Comparison of ENCODE assay signal across 24 cellular contexts in the genomic region with DNA sequence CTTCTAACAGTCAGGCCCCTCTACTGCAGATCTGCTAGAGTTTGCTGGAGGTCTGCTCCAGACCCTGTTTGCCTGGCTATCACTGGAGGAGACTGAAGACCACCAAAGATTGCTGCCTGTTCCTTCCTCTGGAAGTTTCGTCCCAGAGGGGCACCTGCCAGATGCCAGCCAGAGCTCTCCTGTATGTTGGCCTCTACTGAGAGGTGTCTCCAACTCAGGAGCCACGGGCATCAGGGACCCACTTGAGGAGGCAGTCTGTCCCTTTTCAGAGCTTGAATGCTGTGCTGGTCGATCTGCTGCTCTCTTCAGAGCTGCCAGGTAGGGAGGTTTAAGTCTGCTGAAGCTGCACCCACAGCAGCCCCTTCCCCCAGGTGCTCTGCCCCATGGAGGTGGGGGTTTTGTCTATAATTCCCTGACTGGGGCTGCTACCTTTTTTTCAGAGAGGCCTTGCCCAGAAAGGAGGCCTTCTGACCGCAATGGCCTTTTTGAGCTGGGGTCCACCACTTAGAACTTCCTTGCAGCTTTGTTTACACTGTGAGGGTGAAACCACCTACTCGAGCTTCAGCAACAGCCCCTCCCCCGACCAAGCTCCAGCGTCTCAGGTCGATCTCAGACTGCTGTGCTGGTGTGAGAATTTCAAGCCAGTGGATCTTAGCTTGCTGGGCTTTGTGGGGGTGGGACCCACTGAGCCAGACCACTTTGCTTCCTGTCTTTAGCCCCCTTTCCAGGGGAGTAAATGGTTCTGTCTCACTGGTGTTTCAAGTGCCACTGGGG.
"Had no signal": no experiment of that assay in that cellular context is flagged by ENCODE, and none has a peak within 500 bp of the region (broad histone marks: within the 10 kb centered on the region; RNA-seq: fewer than 3 reads in every experiment).

No MANE protein-coding gene starts in this region.

- H3K36me3 Mint-ChIP-seq: naive B cell; stimulated activated naive B cell treated with anti-CD40 and anti-IgM and Interleukin-4, amounts not matched to agents 10 μg/mL and 1 μg/mL and 100 μg/mL, for 72 hours had no signal

- H3K9me3 Mint-ChIP-seq: stimulated activated naive B cell treated with anti-CD40 and anti-IgM and Interleukin-4, amounts not matched to agents 10 μg/mL and 1 μg/mL and 100 μg/mL, for 72 hours had no signal

- H3K27me3 ChIP-seq: esophagus muscularis mucosa, gastrocnemius medialis, heart right ventricle, testis, tibial nerve, upper lobe of right lung had no signal

- H3K27me3 Mint-ChIP-seq: dendritic cell treated with granulocyte-macrophage colony-stimulating factor and Interleukin-4, amounts not matched to agents 40 ng/mL and 50 ng/mL, for 4 days; effector memory CD8-positive, alpha-beta T cell; naive B cell; stimulated activated naive B cell treated with anti-CD40 and anti-IgM and Interleukin-4, amounts not matched to agents 10 μg/mL and 1 μg/mL and 100 μg/mL, for 72 hours; stimulated activated naive CD8-positive, alpha-beta T cell treated with anti-CD3 and anti-CD28 coated beads, Interleukin-15, amount 100 ng/mL, for 72 hours had no signal

- H3K9me3 ChIP-seq: esophagus muscularis mucosa, gastrocnemius medialis, testis, upper lobe of right lung had no signal

- FAIRE-seq: colon had no signal

- ATAC-seq: effector memory CD8-positive, alpha-beta T cell; gastrocnemius medialis; heart right ventricle; right cardiac atrium; stimulated activated naive B cell treated with anti-CD40 and anti-IgM and Interleukin-4, amounts not matched to agents 10 μg/mL and 1 μg/mL and 100 μg/mL, for 72 hours; stimulated activated naive CD8-positive, alpha-beta T cell treated with anti-CD3 and anti-CD28 coated beads, Interleukin-15, amount 100 ng/mL, for 72 hours; upper lobe of right lung had no signal

- H3K4me1 Mint-ChIP-seq: naive B cell; nephron; stimulated activated naive B cell treated with anti-CD40 and anti-IgM and Interleukin-4, amounts not matched to agents 10 μg/mL and 1 μg/mL and 100 μg/mL, for 72 hours; stimulated activated naive CD8-positive, alpha-beta T cell treated with anti-CD3 and anti-CD28 coated beads, Interleukin-15, amount 100 ng/mL, for 72 hours had no signal

- DNase-seq: cerebellar nuclear complex; effector memory CD8-positive, alpha-beta T cell; gastrocnemius medialis; heart right ventricle; hypothalamus; islet precursor cell; left ventricle myocardium inferior; mesenchymal stem cell; naive B cell; stimulated activated CD4-positive, alpha-beta T cell treated with anti-CD3 and anti-CD28 coated beads, Interleukin-15, amount 100 ng/mL, for 24 hours; stimulated activated CD4-positive, alpha-beta T cell treated with anti-CD3 and anti-CD28 coated beads, Interleukin-1b, Interleukin-23, amount 100 ng/mL, for 48 hours; stimulated activated CD4-positive, alpha-beta T cell treated with anti-CD3 and anti-CD28 coated beads, Interleukin-4, amount 100 ng/mL, for 24 hours; stimulated activated naive B cell treated with anti-CD40 and anti-IgM and Interleukin-4, amounts not matched to agents 10 μg/mL and 1 μg/mL and 100 μg/mL, for 72 hours; stimulated activated naive CD8-positive, alpha-beta T cell treated with anti-CD3 and anti-CD28 coated beads, Interleukin-15, amount 100 ng/mL, for 72 hours; testis; upper lobe of right lung had no signal

- H3K4me3 ChIP-seq: esophagus muscularis mucosa, gastrocnemius medialis, heart right ventricle, left ventricle myocardium inferior, lung, testis, tibial nerve, upper lobe of right lung had no signal

- H3K4me1 ChIP-seq: esophagus muscularis mucosa, gastrocnemius medialis, heart right ventricle, left ventricle myocardium inferior, testis, tibial nerve, upper lobe of right lung had no signal

- H3K27ac Mint-ChIP-seq: dendritic cell treated with granulocyte-macrophage colony-stimulating factor and Interleukin-4, amounts not matched to agents 40 ng/mL and 50 ng/mL, for 4 days; effector memory CD8-positive, alpha-beta T cell; nephron; stimulated activated naive B cell treated with anti-CD40 and anti-IgM and Interleukin-4, amounts not matched to agents 10 μg/mL and 1 μg/mL and 100 μg/mL, for 72 hours had no signal

- H3K4me3 Mint-ChIP-seq: dendritic cell treated with granulocyte-macrophage colony-stimulating factor and Interleukin-4, amounts not matched to agents 40 ng/mL and 50 ng/mL, for 4 days; effector memory CD8-positive, alpha-beta T cell; nephron; stimulated activated naive B cell treated with anti-CD40 and anti-IgM and Interleukin-4, amounts not matched to agents 10 μg/mL and 1 μg/mL and 100 μg/mL, for 72 hours; stimulated activated naive CD8-positive, alpha-beta T cell treated with anti-CD3 and anti-CD28 coated beads, Interleukin-15, amount 100 ng/mL, for 72 hours had no signal

- H3K36me3 ChIP-seq: esophagus muscularis mucosa, gastrocnemius medialis, heart right ventricle, left ventricle myocardium inferior, tibial nerve, upper lobe of right lung had no signal

- H3K27ac ChIP-seq: epithelial cell of prostate, esophagus muscularis mucosa, gastrocnemius medialis, heart right ventricle, left ventricle myocardium inferior, testis, tibial nerve, upper lobe of right lung had no signal
